ENCODE assay signal across 10 cellular contexts in the genomic region with DNA sequence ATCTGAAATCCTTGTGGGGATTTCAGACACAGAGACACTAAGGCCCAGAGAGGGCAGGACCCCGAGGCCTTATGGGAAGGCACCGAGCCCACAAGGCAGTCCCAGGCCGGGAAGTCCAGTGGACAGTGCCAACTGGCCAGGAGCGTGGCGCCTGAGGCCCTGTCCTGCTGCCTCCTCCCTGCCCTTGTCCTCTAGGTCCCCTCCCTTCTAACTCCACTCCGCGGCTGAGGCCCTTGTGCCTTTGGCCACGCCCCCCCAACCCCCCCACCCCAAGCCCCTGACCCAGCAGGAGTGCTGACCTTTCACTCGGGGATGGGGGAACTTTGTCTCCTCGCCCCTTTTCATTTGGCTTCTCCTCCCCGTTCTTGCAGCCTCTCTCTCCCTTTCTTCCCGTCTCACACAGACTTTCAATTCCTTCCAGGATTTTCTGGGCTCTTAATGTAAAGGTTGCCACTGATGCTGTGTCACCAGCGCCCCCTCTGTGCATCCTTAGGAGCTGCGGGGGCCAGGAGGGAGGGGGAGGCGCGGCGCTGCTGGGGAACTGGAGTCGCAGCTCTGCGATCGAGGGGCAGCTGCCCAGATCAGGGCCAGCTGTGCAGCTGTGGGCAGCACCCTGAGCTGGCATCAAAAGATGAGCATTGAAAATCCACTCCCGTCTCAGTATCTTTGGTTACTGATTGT.
DNase-seq lines count a peak whose midpoint lies in the region.
"Had no signal": no experiment of that assay in that cellular context is flagged by ENCODE, and none has a peak within 500 bp of the region (broad histone marks: within the 10 kb centered on the region; RNA-seq: fewer than 3 reads in every experiment).

No MANE protein-coding gene starts in this region.

- peak overlapping the region; percentile 50 for H3K27ac ChIP-seq in substantia nigra (ENCODE audit: low read depth, low read length, poor library complexity, severe bottlenecking)

- peak; percentile 11 to 43 for DNase-seq in SHP77 (lab: John Stamatoyannopoulos, UW)
- no peak for DNase-seq in SHP77 treated with DMSO at 0.1 percent for 48 hours (lab: John Stamatoyannopoulos, UW)
- peak; percentile 7 for DNase-seq in astrocyte of the hippocampus (ENCODE audit: low read depth, low spot score)
- peak; percentile 90 for DNase-seq in iPS-NIHi11 (ENCODE audit: low spot score)
- DNase-seq in substantia nigra (lab: John Stamatoyannopoulos, UW): peak in 28 of 49 donors; percentile 8 to 68 (median 28)
- DNase-seq in AG20443 (ENCODE audit: low spot score): no peak
- DNase-seq in NCI-H1694 treated with DMSO at 0.1 percent for 48 hours (lab: John Stamatoyannopoulos, UW): no peak
- DNase-seq in EL: no peak
- DNase-seq: cortex of kidney, NCI-H2171 treated with DMSO at 0.1 percent for 48 hours had no signal

Comparison
In these comparisons a context has a peak if more than half of its experiments do, and no peak if none do; other contexts are left out.
1. DNase-seq: peak in SHP77 (2 of 2), astrocyte of the hippocampus (single experiment), iPS-NIHi11 (single experiment) and substantia nigra (28 of 49); none in SHP77 treated with DMSO at 0.1 percent for 48 hours (single experiment), AG20443 (single experiment), NCI-H1694 treated with DMSO at 0.1 percent for 48 hours (single experiment) and EL (single experiment).